9 cellular contexts compared by ENCODE assay signal in the genomic region with DNA sequence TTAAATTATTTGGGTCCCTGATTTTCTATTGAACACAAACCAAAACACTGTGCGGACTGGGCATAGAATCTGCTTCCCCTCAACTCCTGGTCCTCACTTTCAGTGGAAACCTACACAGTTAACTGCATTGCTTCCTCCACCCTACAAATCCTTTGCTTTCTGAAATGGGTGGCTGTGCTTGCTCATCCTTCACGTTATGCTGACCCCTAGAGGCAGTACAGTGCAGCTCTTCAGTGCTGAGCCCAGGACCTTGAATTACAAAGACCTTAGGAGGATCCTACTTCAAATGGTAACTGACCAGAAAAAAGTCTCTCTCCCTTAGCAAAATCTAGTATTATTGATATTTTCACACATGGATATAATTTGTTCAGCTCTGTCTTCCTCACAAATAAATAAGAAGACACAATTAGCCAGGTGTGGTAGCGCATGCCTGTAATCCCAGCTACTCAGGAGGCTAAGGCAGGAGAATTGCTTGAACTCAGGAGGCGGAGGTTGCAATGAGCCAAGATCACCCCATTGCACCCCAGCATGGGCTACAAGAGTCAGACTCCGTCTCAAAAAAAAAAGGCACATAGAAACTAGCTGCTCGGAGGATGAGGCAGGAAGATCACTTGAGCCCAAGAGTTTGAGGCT.
DNase-seq lines count a peak whose midpoint lies in the region; ATAC-seq and TF ChIP-seq lines count a peak whose summit lies in the region.
"Had no signal": no experiment of that assay in that cellular context is flagged by ENCODE, and none has a peak within 500 bp of the region (broad histone marks: within the 10 kb centered on the region; RNA-seq: fewer than 3 reads in every experiment).

No MANE protein-coding gene starts in this region.

- H3K27me3 ChIP-seq in mammary epithelial cell (ENCODE audit: insufficient read depth, low read length) (no peaks in the 10 kb centered on the region), suprapubic skin (no peaks in the 10 kb centered on the region)
- H3K27me3 ChIP-seq: BLaER1 treated with 17β-estradiol and CSF1 and Interleukin-3, amounts not matched to agents 10 nM and 100 nM had no signal

- DNase-seq in NCI-H2081 (lab: John Stamatoyannopoulos, UW) (peak; percentile 57 to 69), NCI-H2081 treated with DMSO at 0.1 percent for 48 hours (lab: John Stamatoyannopoulos, UW) (no peak), Kasumi-1 (lab: John Stamatoyannopoulos, UW) (peak; percentile 72 to 81), RKO (ENCODE audit: low spot score) (peak; percentile 77), mammary epithelial cell (peak; percentile 25), kidney glomerular epithelial cell (lab: John Stamatoyannopoulos, UW) (peak; percentile 26), suprapubic skin (ENCODE audit: low spot score in 2 of 2) (no peak)

- no peak overlapping the region for H3K9ac ChIP-seq in mammary epithelial cell (ENCODE audit: insufficient read depth, low read length)
- H3K9ac ChIP-seq: BLaER1 treated with 17β-estradiol and CSF1 and Interleukin-3, amounts not matched to agents 10 nM and 100 nM had no signal

- H3K36me3 ChIP-seq in mammary epithelial cell (ENCODE audit: insufficient read depth, low read length) = peaks cover 10% of the 10 kb centered on the region
- peaks cover 15% of the 10 kb centered on the region for H3K36me3 ChIP-seq in suprapubic skin
- H3K36me3 ChIP-seq: BLaER1 treated with 17β-estradiol and CSF1 and Interleukin-3, amounts not matched to agents 10 nM and 100 nM had no signal

- in situ Hi-C loops in mammary epithelial cell (cut with MboI; ENCODE audit: low sequenced_read_pairs in 2 of 2) = no loop called here

- H3K4me3 ChIP-seq in mammary epithelial cell (replicated peaks in 1 of 3; ENCODE audit: insufficient read depth in 1 of 3, low read depth in 2 of 3, low read length in 3 of 3) (no peak overlapping the region), suprapubic skin (no peak overlapping the region)
- H3K4me3 ChIP-seq: BLaER1 treated with 17β-estradiol and CSF1 and Interleukin-3, amounts not matched to agents 10 nM and 100 nM had no signal

- H3K27ac ChIP-seq in mammary epithelial cell (ENCODE audit: insufficient read depth, low read depth, low read length) (no peak overlapping the region), suprapubic skin (no peak overlapping the region)
- H3K27ac ChIP-seq: BLaER1 treated with 17β-estradiol and CSF1 and Interleukin-3, amounts not matched to agents 10 nM and 100 nM had no signal

- no peaks in the 10 kb centered on the region for H3K79me2 ChIP-seq in mammary epithelial cell (ENCODE audit: insufficient read depth, low read length)

- H3K9me3 ChIP-seq in mammary epithelial cell (replicated peaks; ENCODE audit: insufficient read depth, low read length) (no peaks in the 10 kb centered on the region), suprapubic skin (no peaks in the 10 kb centered on the region)
- H3K9me3 ChIP-seq: BLaER1 treated with 17β-estradiol and CSF1 and Interleukin-3, amounts not matched to agents 10 nM and 100 nM had no signal

- H3K4me2 ChIP-seq in mammary epithelial cell (ENCODE audit: insufficient read depth, low read depth, low read length) = no peak overlapping the region
- H3K4me2 ChIP-seq: BLaER1 treated with 17β-estradiol and CSF1 and Interleukin-3, amounts not matched to agents 10 nM and 100 nM had no signal

- dilution Hi-C loops in mammary epithelial cell (cut with HindIII; ENCODE audit: low sequenced_read_pairs) = no loop called here

- peak; percentile 93 to 97 for TF ChIP-seq CTCF in mammary epithelial cell (conservative IDR thresholded peaks at IDR 0.05 in 1 of 2, IDR thresholded peaks at IDR 0.05 in 1 of 2; ENCODE audit: extremely low read depth in 1 of 2, insufficient read depth in 1 of 2, low read depth in 1 of 2, low read length in 2 of 2)
- peak; percentile 16 to 70 for TF ChIP-seq CTCF in suprapubic skin (IDR thresholded peaks at IDR 0.05)

- intact Hi-C loops in mammary epithelial cell (cut with micrococcal nuclease) = loop anchor here (1.0 to 5.0 kb wide), 2 partner anchors 49 to 1159 kb away; no protein-coding TSS in a partner anchor

- H3K4me1 ChIP-seq in mammary epithelial cell (ENCODE audit: insufficient read depth, low read length) (no peaks in the 10 kb centered on the region), suprapubic skin (no peaks in the 10 kb centered on the region)
- H3K4me1 ChIP-seq: BLaER1 treated with 17β-estradiol and CSF1 and Interleukin-3, amounts not matched to agents 10 nM and 100 nM had no signal

- CTCF ChIA-PET in mammary epithelial cell (lab: Charles Lee; ENCODE audit: low non-redundant PET) = interaction anchor here (0.6 kb wide), 1 partner anchor 498 kb away, joined by 3 read pairs; no protein-coding TSS in a partner anchor

- no peaks in the 10 kb centered on the region for H4K20me1 ChIP-seq in mammary epithelial cell (ENCODE audit: insufficient read depth, low read length)
- H4K20me1 ChIP-seq: BLaER1 treated with 17β-estradiol and CSF1 and Interleukin-3, amounts not matched to agents 10 nM and 100 nM had no signal

- no peak overlapping the region for H2AFZ ChIP-seq in mammary epithelial cell (ENCODE audit: low read depth, low read length)

- ATAC-seq in GM21825 (IDR thresholded peaks at IDR 0.05; ENCODE audit: unreplicated experiment) = peak; percentile 92

- no TSS peak for BruUV-seq in mammary epithelial cell (replicated peaks; lab: Mats Ljungman, UMichigan)

- 75% methylated on average over 6 of the region's 6 CpGs for WGBS in mammary epithelial cell (ENCODE audit: low coverage, missing lambda C conversion rate)
- WGBS in suprapubic skin = 74% methylated on average over 6 of the region's 6 CpGs

- no peak for TF ChIP-seq EP300 in suprapubic skin (IDR thresholded peaks at IDR 0.05)

- TF ChIP-seq POLR2A in suprapubic skin (IDR thresholded peaks at IDR 0.05) = no peak

Comparison
In these comparisons a context has a peak if more than half of its experiments do, and no peak if none do; other contexts are left out.
1. DNase-seq: peak in NCI-H2081 (2 of 2), Kasumi-1 (2 of 2), RKO (single experiment), mammary epithelial cell (single experiment) and kidney glomerular epithelial cell (single experiment); none in NCI-H2081 treated with DMSO at 0.1 percent for 48 hours (single experiment) and suprapubic skin (0 of 2).